Comparison of ENCODE assay signal across 23 cellular contexts in the genomic region with DNA sequence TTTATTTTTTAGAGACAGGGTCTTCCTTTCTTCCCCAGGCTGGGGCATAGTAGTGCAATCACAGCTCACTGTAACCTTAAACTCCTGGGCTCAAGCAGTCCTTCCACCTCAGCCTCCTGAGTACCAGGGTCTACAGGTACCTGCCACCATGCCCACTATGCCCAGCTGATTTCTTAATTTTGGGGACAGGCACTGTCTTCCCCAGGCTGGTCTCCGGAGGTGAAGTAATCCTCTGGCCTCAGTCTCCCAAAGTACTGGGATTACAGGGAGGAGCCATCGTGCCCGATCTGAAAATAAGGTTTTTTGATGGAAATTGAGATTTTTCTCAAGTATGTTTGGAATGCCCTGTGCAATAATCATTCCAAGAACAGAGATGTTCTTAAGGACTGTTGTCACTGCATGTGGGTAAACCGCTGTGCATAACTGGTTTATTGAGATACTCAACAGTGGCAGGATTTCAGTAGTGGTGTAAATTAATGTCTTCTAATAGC. TPM values are rescaled to one million over a fixed set of nuclear protein-coding genes. Genes with fewer than 3 reads are reported as not detected.
DNase-seq lines count a peak whose midpoint lies in the region; ATAC-seq, FAIRE-seq and TF ChIP-seq lines count a peak whose summit lies in the region.
"Had no signal": no experiment of that assay in that cellular context is flagged by ENCODE, and none has a peak within 500 bp of the region (broad histone marks: within the 10 kb centered on the region; RNA-seq: fewer than 3 reads in every experiment).

No MANE protein-coding gene starts in this region.

- TF ChIP-seq EP300 in H1 (IDR thresholded peaks at IDR 0.05; ENCODE audit: borderline replicate concordance in 1 of 2, low read depth in 2 of 2, low read length in 2 of 2): no peak
- no peak for TF ChIP-seq EP300 in upper lobe of left lung (IDR thresholded peaks at IDR 0.05)

- no peak overlapping the region for H3K4ac ChIP-seq in H1 (replicated peaks; ENCODE audit: insufficient read length, low read depth, low read length)

- H3K27me3 ChIP-seq in H1 (replicated peaks in 1 of 4; ENCODE audit: control insufficient read depth in 3 of 4, extremely low read depth in 1 of 4, insufficient read depth in 3 of 4, low read length in 3 of 4) (no peaks in the 10 kb centered on the region), upper lobe of left lung (no peaks in the 10 kb centered on the region)
- H3K27me3 ChIP-seq: spleen, upper lobe of right lung had no signal

- no peak overlapping the region for H2AK5ac ChIP-seq in H1 (ENCODE audit: low read depth, low read length)

- no peak overlapping the region for H3K27ac Mint-ChIP-seq in activated CD8-positive, alpha-beta T cell treated with anti-CD3 and anti-CD28 coated beads for 36 hours
- no peak overlapping the region for H3K27ac Mint-ChIP-seq in activated CD8-positive, alpha-beta T cell treated with anti-CD3 and anti-CD28 coated beads, Interleukin-2, amount 10 ng/mL, durations not matched to agents 7 days and 5 days

- no peak overlapping the region for H3K14ac ChIP-seq in H1 (ENCODE audit: insufficient read length)

- H3K4me1 ChIP-seq in H1 (replicated peaks in 1 of 4; ENCODE audit: control insufficient read depth in 3 of 4, insufficient read depth in 4 of 4, low read length in 3 of 4) (no peaks in the 10 kb centered on the region), upper lobe of left lung (peaks cover 2 to 11% (median 9%) of the 10 kb centered on the region in 4 donors)

- no peak overlapping the region for H4K5ac ChIP-seq in H1 (ENCODE audit: insufficient read length, low read depth, low read length)

- H3K9me3 ChIP-seq in H1 (ENCODE audit: insufficient read depth in 2 of 2, low read depth in 1 of 2, low read length in 1 of 2): no peaks in the 10 kb centered on the region
- no peaks in the 10 kb centered on the region for H3K9me3 ChIP-seq in upper lobe of left lung
- H3K9me3 ChIP-seq: psoas muscle, spleen, upper lobe of right lung had no signal

- H3K56ac ChIP-seq in H1 (replicated peaks; ENCODE audit: insufficient read length, low read depth, low read length): no peak overlapping the region

- no peak for DNase-seq in activated CD8-positive, alpha-beta T cell treated with anti-CD3 and anti-CD28 coated beads for 36 hours
- DNase-seq in activated CD8-positive, alpha-beta T cell treated with anti-CD3 and anti-CD28 coated beads, Interleukin-2, amount 10 ng/mL, durations not matched to agents 7 days and 5 days: no peak
- DNase-seq in H1 (ENCODE audit: low read depth in 1 of 2, low spot score in 2 of 2) (no peak), NCI-H2107 (lab: John Stamatoyannopoulos, UW) (no peak), GM19239 (ENCODE audit: insufficient read length, low spot score) (no peak), upper lobe of left lung (no peak)
- DNase-seq: ACHN; activated gamma-delta T cell treated with Interleukin-2 at 50 U/mL for 16 hours; DMS79 treated with DMSO at 0.1 percent for 48 hours; foreskin melanocyte; midbrain; NCI-H1092; NCI-H69; PC-3; psoas muscle; spleen; stimulated activated naive CD4-positive, alpha-beta T cell treated with Interleukin-2 at 50 U/mL for 16 hours; upper lobe of right lung had no signal

- no peak overlapping the region for H3K23ac ChIP-seq in H1 (ENCODE audit: insufficient read length)

- no peak overlapping the region for H4K91ac ChIP-seq in H1 (replicated peaks; ENCODE audit: insufficient read length, low read length)

- H4K8ac ChIP-seq in H1 (ENCODE audit: extremely low read depth, insufficient read depth, low read length): no peak overlapping the region

- H3K4me1 Mint-ChIP-seq in activated CD8-positive, alpha-beta T cell treated with anti-CD3 and anti-CD28 coated beads for 36 hours (ENCODE audit: low read depth): peaks cover 25% of the 10 kb centered on the region
- H3K4me1 Mint-ChIP-seq in activated CD8-positive, alpha-beta T cell treated with anti-CD3 and anti-CD28 coated beads, Interleukin-2, amount 10 ng/mL, durations not matched to agents 7 days and 5 days (ENCODE audit: low read depth): peaks cover 29% of the 10 kb centered on the region

- H3K9ac ChIP-seq in H1 (replicated peaks in 1 of 4; ENCODE audit: extremely low read depth in 1 of 4, low read depth in 3 of 4, low read length in 3 of 4): no peak overlapping the region

- CTCF ChIA-PET in activated CD8-positive, alpha-beta T cell treated with anti-CD3 and anti-CD28 coated beads for 36 hours (lab: Charles Lee): no interaction called here
- CTCF ChIA-PET in activated CD8-positive, alpha-beta T cell treated with anti-CD3 and anti-CD28 coated beads, Interleukin-2, amount 10 ng/mL, durations not matched to agents 7 days and 5 days (lab: Charles Lee): no interaction called here
- CTCF ChIA-PET in H1 (lab: Charles Lee; ENCODE audit: partially characterized antibody): no interaction called here

- H3K9me3 Mint-ChIP-seq in activated CD8-positive, alpha-beta T cell treated with anti-CD3 and anti-CD28 coated beads for 36 hours: no peaks in the 10 kb centered on the region
- no peaks in the 10 kb centered on the region for H3K9me3 Mint-ChIP-seq in activated CD8-positive, alpha-beta T cell treated with anti-CD3 and anti-CD28 coated beads, Interleukin-2, amount 10 ng/mL, durations not matched to agents 7 days and 5 days (ENCODE audit: insufficient read depth)
- H3K9me3 Mint-ChIP-seq: CD14-positive monocyte, neural crest cell had no signal

- no peak for TF ChIP-seq RAD21 in H1 (IDR thresholded peaks at IDR 0.05 in 1 of 2, conservative IDR thresholded peaks at IDR 0.05 in 1 of 2; ENCODE audit: low read depth in 2 of 2, low read length in 2 of 2)

- no peak overlapping the region for H2BK120ac ChIP-seq in H1 (replicated peaks; ENCODE audit: low read depth, low read length)

- POLR2A ChIA-PET in activated CD8-positive, alpha-beta T cell treated with anti-CD3 and anti-CD28 coated beads for 36 hours (lab: Charles Lee): interaction anchor here (0.5 to 4.3 kb wide), 7 partner anchors 9 to 1643 kb away, joined by 3 to 52 read pairs (median 3); partner anchors contain the start of gene RABGGTB
- POLR2A ChIA-PET in activated CD8-positive, alpha-beta T cell treated with anti-CD3 and anti-CD28 coated beads, Interleukin-2, amount 10 ng/mL, durations not matched to agents 7 days and 5 days (lab: Charles Lee): interaction anchor here (3.3 kb wide), 1 partner anchor 10 kb away, joined by 21 read pairs; the partner anchor contains the start of gene RABGGTB
- POLR2A ChIA-PET in H1 (lab: Charles Lee; ENCODE audit: partially characterized antibody): interaction anchor here (0.6 to 6.5 kb wide), 12 partner anchors 9 to 1197 kb away, joined by 3 to 112 read pairs (median 3); partner anchors contain the start of gene RABGGTB

- H3K4me2 ChIP-seq in H1 (ENCODE audit: insufficient read depth in 1 of 2, low read depth in 2 of 2, low read length in 2 of 2): no peak overlapping the region

- H2BK12ac ChIP-seq in H1 (ENCODE audit: low read depth, low read length): no peak overlapping the region

- peaks cover 0 to 16% of the 10 kb centered on the region in 2 experiments; a peak in 2 of 4 replicates for H3K79me2 ChIP-seq in H1 (ENCODE audit: control insufficient read depth in 1 of 2, insufficient read depth in 2 of 2, low read length in 2 of 2)

- H4K20me1 ChIP-seq in H1 (replicated peaks in 1 of 2; ENCODE audit: control insufficient read depth in 1 of 2, insufficient read depth in 2 of 2, low read length in 2 of 2): peaks cover 8 to 12% of the 10 kb centered on the region in 2 experiments

- no peak overlapping the region for H3K4me3 ChIP-seq in H1 (ENCODE audit: extremely low read depth in 1 of 4, insufficient read depth in 2 of 4, low read depth in 3 of 4, low read length in 4 of 4)
- H3K4me3 ChIP-seq in upper lobe of left lung: no peak overlapping the region
- H3K4me3 ChIP-seq: psoas muscle, spleen, upper lobe of right lung had no signal

- H3K23me2 ChIP-seq in H1 (ENCODE audit: low read depth, low read length): no peaks in the 10 kb centered on the region

- H2BK5ac ChIP-seq in H1 (ENCODE audit: low read depth, low read length): no peak overlapping the region

- intact Hi-C loops in activated CD8-positive, alpha-beta T cell treated with anti-CD3 and anti-CD28 coated beads for 36 hours (cut with micrococcal nuclease): no loop called here

- no peak for FAIRE-seq in H1 (lab: Jason Lieb, UNC)
- FAIRE-seq in GM19239 (lab: Jason Lieb, UNC): no peak

- no peak overlapping the region for H2BK20ac ChIP-seq in H1 (ENCODE audit: low read length)

- no peak overlapping the region for H2AFZ ChIP-seq in H1 (ENCODE audit: low read length)

- no peak overlapping the region for H3K18ac ChIP-seq in H1 (ENCODE audit: extremely low read depth, low read length)

- H3K79me1 ChIP-seq in H1 (ENCODE audit: low read depth, low read length): no peaks in the 10 kb centered on the region; the same call in 1 of the 2 replicates

- WGBS in H1 (ENCODE audit: extremely low coverage in 1 of 2, insufficient coverage in 1 of 2, insufficient read length in 1 of 2, insufficient replicate concordance in 2 of 2, low coverage in 1 of 2, low lambda C conversion rate in 2 of 2, missing lambda C conversion rate in 1 of 2), 2 experiments: 85% methylated on average over 4 of the region's 4 CpGs; no CpG with 5 or more reads in 1 of the 2 experiments
- 98 to 99% methylated on average over 4 of the region's 4 CpGs for WGBS in upper lobe of left lung, 2 donors

- no peaks in the 10 kb centered on the region for H3K27me3 Mint-ChIP-seq in activated CD8-positive, alpha-beta T cell treated with anti-CD3 and anti-CD28 coated beads for 36 hours
- H3K27me3 Mint-ChIP-seq in activated CD8-positive, alpha-beta T cell treated with anti-CD3 and anti-CD28 coated beads, Interleukin-2, amount 10 ng/mL, durations not matched to agents 7 days and 5 days (ENCODE audit: low read depth): no peaks in the 10 kb centered on the region

- peak; percentile 3 for TF ChIP-seq POLR2A in GM18526 (IDR thresholded peaks at IDR 0.05; ENCODE audit: extremely low read depth, insufficient read length)
- TF ChIP-seq POLR2A in H1 (IDR thresholded peaks at IDR 0.05; ENCODE audit: control extremely low read depth in 1 of 2, low read depth in 2 of 2, low read length in 2 of 2): peak in 1 of 2 experiments; percentile 57; a peak in 2 of 3 replicates
- TF ChIP-seq POLR2A in upper lobe of left lung (IDR thresholded peaks at IDR 0.05): no peak

- peaks cover 63% of the 10 kb centered on the region for H3K36me3 Mint-ChIP-seq in activated CD8-positive, alpha-beta T cell treated with anti-CD3 and anti-CD28 coated beads for 36 hours (ENCODE audit: low read depth)
- peaks cover 64% of the 10 kb centered on the region for H3K36me3 Mint-ChIP-seq in activated CD8-positive, alpha-beta T cell treated with anti-CD3 and anti-CD28 coated beads, Interleukin-2, amount 10 ng/mL, durations not matched to agents 7 days and 5 days (ENCODE audit: low read depth)

- H3K27ac ChIP-seq in H1 (ENCODE audit: low read depth, low read length): no peak overlapping the region
- H3K27ac ChIP-seq in upper lobe of left lung: no peak overlapping the region
- H3K27ac ChIP-seq: HL-60, psoas muscle, spleen, upper lobe of right lung had no signal

- TF ChIP-seq CTCF in activated CD8-positive, alpha-beta T cell treated with anti-CD3 and anti-CD28 coated beads for 36 hours (IDR thresholded peaks at IDR 0.05): no peak
- TF ChIP-seq CTCF in H1 (IDR thresholded peaks at IDR 0.05; ENCODE audit: control extremely low read depth in 1 of 3, insufficient read depth in 1 of 3, low read depth in 1 of 3, low read length in 3 of 3) (no peak), upper lobe of left lung (IDR thresholded peaks at IDR 0.05) (no peak)

- peaks cover 19 to 73% (median 48%) of the 10 kb centered on the region in 4 experiments for H3K36me3 ChIP-seq in H1 (ENCODE audit: control insufficient read depth in 2 of 4, insufficient read depth in 4 of 4, low read length in 3 of 4)
- H3K36me3 ChIP-seq in upper lobe of left lung: peaks cover 15 to 81% (median 56%) of the 10 kb centered on the region in 4 donors

- H2BK15ac ChIP-seq in H1 (ENCODE audit: low read length): no peak overlapping the region

- no peak overlapping the region for H3K4me3 Mint-ChIP-seq in activated CD8-positive, alpha-beta T cell treated with anti-CD3 and anti-CD28 coated beads for 36 hours
- no peak overlapping the region for H3K4me3 Mint-ChIP-seq in activated CD8-positive, alpha-beta T cell treated with anti-CD3 and anti-CD28 coated beads, Interleukin-2, amount 10 ng/mL, durations not matched to agents 7 days and 5 days
- H3K4me3 Mint-ChIP-seq: CD14-positive monocyte, neural crest cell had no signal

- ATAC-seq in activated CD8-positive, alpha-beta T cell treated with anti-CD3 and anti-CD28 coated beads for 36 hours: peak; percentile 3
- no peak for ATAC-seq in activated CD8-positive, alpha-beta T cell treated with anti-CD3 and anti-CD28 coated beads, Interleukin-2, amount 10 ng/mL, durations not matched to agents 7 days and 5 days
- no peak for ATAC-seq in upper lobe of left lung (ENCODE audit: low FRiP score in 2 of 2)

RNA-seq across cellular contexts. Expression of gene MSH4, which starts 0.9 kb away (rescaled TPM):
- under 1 TPM; 0.16 to 0.32 TPM for total RNA-seq in activated CD8-positive, alpha-beta T cell treated with anti-CD3 and anti-CD28 coated beads for 36 hours
- under 1 TPM; 0.21 to 0.34 TPM for total RNA-seq in activated CD8-positive, alpha-beta T cell treated with anti-CD3 and anti-CD28 coated beads, Interleukin-2, amount 10 ng/mL, durations not matched to agents 7 days and 5 days
- not detected for polyA plus RNA-seq in PFSK-1 (2012; ENCODE audit: insufficient read length, low read depth)
- 0.22 and 0.25 TPM in 2 replicates for total RNA-seq in H1 (2021; fragmentation: NEBNext Ultra II Directional; extraction: Animal tissue kit (Norgen Biotek cat#: 25700))
- 0.02 and 0.03 TPM in 2 replicates for polyA plus RNA-seq in H1 (2011; rRNA removed)
- not detected for polyA plus RNA-seq in H1 (2011; cell fraction: cytosol; rRNA removed)
- 0.23 TPM for polyA plus RNA-seq in H1 (2011; cell fraction: nucleus; rRNA removed)
- 0.08 TPM in 1 of 4 replicates, not detected in the others for polyA plus RNA-seq in H1 (2012, experiment 1 of 2)
- polyA plus RNA-seq in H1 (2012, experiment 2 of 2): not detected
- 0.04 TPM for polyA plus RNA-seq in H1 (2013, experiment 1 of 2)
- 0.02 TPM for polyA plus RNA-seq in H1 (2013, experiment 2 of 2)
- 0.10 and 0.19 TPM in 2 replicates for polyA minus RNA-seq in H1 (2011; rRNA and poly(A)+ RNA removed)
- not detected for polyA minus RNA-seq in H1 (2011; cell fraction: cytosol; rRNA and poly(A)+ RNA removed)
- 0.90 TPM for polyA minus RNA-seq in H1 (2011; cell fraction: nucleus; rRNA and poly(A)+ RNA removed)
- total RNA-seq in upper lobe of left lung: under 1 TPM in 3 of 6 donors, not detected in 3; 0.31 to 0.74 (median 0.46) TPM
- total RNA-seq: PC-3 had no signal
- polyA plus RNA-seq: CD14-positive monocyte had no signal

RNA-seq across cellular contexts. Expression of gene RABGGTB, which starts 9.7 kb away (rescaled TPM):
- total RNA-seq in activated CD8-positive, alpha-beta T cell treated with anti-CD3 and anti-CD28 coated beads for 36 hours: 100 to 1,000 TPM; 170 to 173 TPM
- 10 to 100 TPM; 91.7 to 97.2 TPM for total RNA-seq in activated CD8-positive, alpha-beta T cell treated with anti-CD3 and anti-CD28 coated beads, Interleukin-2, amount 10 ng/mL, durations not matched to agents 7 days and 5 days
- 77.4 TPM for polyA plus RNA-seq in PFSK-1 (2012; ENCODE audit: insufficient read length, low read depth)
- 117 and 124 TPM in 2 replicates for total RNA-seq in H1 (2021; fragmentation: NEBNext Ultra II Directional; extraction: Animal tissue kit (Norgen Biotek cat#: 25700))
- 46.3 and 70.7 TPM in 2 replicates for polyA plus RNA-seq in H1 (2011; rRNA removed)
- 123 TPM for polyA plus RNA-seq in H1 (2011; cell fraction: cytosol; rRNA removed)
- 69.7 TPM for polyA plus RNA-seq in H1 (2011; cell fraction: nucleus; rRNA removed)
- polyA plus RNA-seq in H1 (2012, experiment 1 of 2): 69.0 to 187 TPM (median 91.9 TPM) in 4 replicates
- 10.9 TPM for polyA plus RNA-seq in H1 (2012, experiment 2 of 2)
- 66.2 TPM for polyA plus RNA-seq in H1 (2013, experiment 1 of 2)
- polyA plus RNA-seq in H1 (2013, experiment 2 of 2): 60.5 TPM
- 104 and 118 TPM in 2 replicates for polyA minus RNA-seq in H1 (2011; rRNA and poly(A)+ RNA removed)
- 72.0 TPM for polyA minus RNA-seq in H1 (2011; cell fraction: cytosol; rRNA and poly(A)+ RNA removed)
- polyA minus RNA-seq in H1 (2011; cell fraction: nucleus; rRNA and poly(A)+ RNA removed): 278 TPM
- 10 to 100 TPM; 45.5 to 98.3 (median 60.6) TPM for total RNA-seq in upper lobe of left lung
